ENCODE assay signal across 22 cellular contexts in the genomic region with DNA sequence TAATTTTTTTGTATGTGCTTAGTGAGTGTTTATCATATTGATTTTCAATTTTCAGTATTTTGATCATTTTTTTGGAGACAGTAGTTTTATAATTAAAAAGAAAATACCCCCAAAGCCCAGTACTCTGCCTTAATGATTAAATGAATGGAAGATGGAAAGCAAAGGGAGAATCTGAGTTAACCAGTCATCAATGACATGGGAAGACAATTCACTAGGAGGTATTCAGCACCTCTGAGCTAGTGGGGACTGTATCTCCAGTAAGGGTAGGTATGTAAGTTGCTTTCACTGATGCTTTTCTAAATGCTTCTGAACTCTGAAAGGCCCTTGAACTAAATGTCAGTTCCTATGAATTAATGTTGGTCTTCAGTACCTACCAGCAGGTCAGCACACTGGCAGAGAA.
DNase-seq lines count a peak whose midpoint lies in the region; ATAC-seq, FAIRE-seq and TF ChIP-seq lines count a peak whose summit lies in the region.
"Had no signal": no experiment of that assay in that cellular context is flagged by ENCODE, and none has a peak within 500 bp of the region (broad histone marks: within the 10 kb centered on the region; RNA-seq: fewer than 3 reads in every experiment).

No MANE protein-coding gene starts in this region.

- peak; percentile 13 for DNase-seq in EH (ENCODE audit: low read depth)
- peak; percentile 22 for DNase-seq in LHCN-M2 (ENCODE audit: low read depth)
- DNase-seq in bronchial epithelial cell (ENCODE audit: low read depth): peak; percentile 44
- peak; percentile 3 for DNase-seq in myocyte (ENCODE audit: low read depth)
- no peak for DNase-seq in NCI-H526 treated with DMSO at 0.1 percent for 48 hours (lab: John Stamatoyannopoulos, UW)
- no peak for DNase-seq in GM20000 (ENCODE audit: low spot score)
- DNase-seq in UCSD-AML1 (lab: John Stamatoyannopoulos, UW; ENCODE audit: unreplicated experiment): no peak
- DNase-seq: activated B cell treated with CpG ODN at 0.5 μM for 24 hours; activated CD8-positive, alpha-beta T cell treated with anti-CD3 and anti-CD28 coated beads, Interleukin-2, amount 10 ng/mL, durations not matched to agents 7 days and 5 days; activated naive CD8-positive, alpha-beta T cell treated with anti-CD3 and anti-CD28 coated beads, Interleukin-2, amount 50 U/mL, for 24 hours; dorsolateral prefrontal cortex; immature natural killer cell; NCI-H1417 treated with DMSO at 0.1 percent for 48 hours; NCI-H345; Right ventricle myocardium superior; small intestine; T-helper 17 cell; uterus had no signal

- no peak for FAIRE-seq in bronchial epithelial cell (lab: Jason Lieb, UNC)
- FAIRE-seq: GM19239, small intestine had no signal

- no peaks in the 10 kb centered on the region for H3K36me3 ChIP-seq in bronchial epithelial cell (ENCODE audit: control insufficient read depth, insufficient read depth, low read length)
- H3K36me3 ChIP-seq: cardiac muscle cell, esophagus muscularis mucosa, uterus had no signal

- ATAC-seq in HG02623 (IDR thresholded peaks at IDR 0.05; ENCODE audit: unreplicated experiment): no peak
- ATAC-seq: activated CD8-positive, alpha-beta T cell treated with anti-CD3 and anti-CD28 coated beads, Interleukin-2, amount 10 ng/mL, durations not matched to agents 7 days and 5 days; T-helper 17 cell had no signal

- no peaks in the 10 kb centered on the region for H3K27me3 ChIP-seq in bronchial epithelial cell (ENCODE audit: control insufficient read depth, insufficient read depth, low read length)
- H3K27me3 ChIP-seq: cardiac muscle cell, dorsolateral prefrontal cortex, esophagus muscularis mucosa, uterus had no signal

- TF ChIP-seq CTCF in bronchial epithelial cell (IDR thresholded peaks at IDR 0.05; ENCODE audit: insufficient read depth, low read length, severe bottlenecking): no peak
- TF ChIP-seq CTCF in GM20000 (IDR thresholded peaks at IDR 0.05; ENCODE audit: extremely low read depth, missing control alignments): no peak

- H3K4me3 ChIP-seq in bronchial epithelial cell (ENCODE audit: low read depth, low read length): no peak overlapping the region
- H3K4me3 ChIP-seq: cardiac muscle cell, dorsolateral prefrontal cortex, esophagus muscularis mucosa, uterus had no signal

Comparison
In these comparisons a context has a peak if more than half of its experiments do, and no peak if none do; other contexts are left out.
1. DNase-seq: peak in EH (single experiment), LHCN-M2 (single experiment), bronchial epithelial cell (single experiment) and myocyte (single experiment); none in NCI-H526 treated with DMSO at 0.1 percent for 48 hours (single experiment), GM20000 (single experiment) and UCSD-AML1 (single experiment).